In the genomic region with DNA sequence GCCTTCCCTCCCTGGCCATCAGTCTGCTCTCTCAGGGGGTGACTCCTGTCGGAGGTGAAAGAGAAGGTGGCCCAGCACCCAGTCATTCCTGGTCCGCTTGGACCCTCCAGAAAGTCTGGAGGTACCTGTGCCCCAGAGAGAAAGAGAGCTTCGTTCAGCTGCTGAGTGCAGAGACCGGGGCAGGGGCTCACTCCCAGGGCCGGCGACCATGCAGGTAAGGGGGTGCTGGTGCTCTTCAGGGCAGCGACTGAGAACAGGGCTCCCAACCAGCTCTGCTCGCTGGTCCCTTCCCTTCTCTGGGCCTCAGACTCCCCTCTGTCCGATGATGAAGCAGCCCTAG, we compare ENCODE assay signal across 17 cellular contexts. TPM values are rescaled to one million over a fixed set of nuclear protein-coding genes. Genes with fewer than 3 reads are reported as not detected.
A peak's percentile ranks its signal among the peaks of the same experiment; 100 is the strongest.
DNase-seq lines count a peak whose midpoint lies in the region; ATAC-seq and TF ChIP-seq lines count a peak whose summit lies in the region.
"Had no signal": no experiment of that assay in that cellular context is flagged by ENCODE, and none has a peak within 500 bp of the region (broad histone marks: within the 10 kb centered on the region; RNA-seq: fewer than 3 reads in every experiment).

No MANE protein-coding gene starts in this region.

- DNase-seq in ascending aorta (ENCODE audit: low spot score in 2 of 2) (no peak), right atrium auricular region (ENCODE audit: low spot score) (no peak), psoas muscle (no peak), upper lobe of left lung (no peak), NCI-H2227 treated with DMSO at 0.1 percent for 48 hours (lab: John Stamatoyannopoulos, UW) (no peak), CD14-positive monocyte (ENCODE audit: low spot score) (no peak)
- DNase-seq in stimulated activated CD8-positive, alpha-beta memory T cell treated with anti-CD3 and anti-CD28 coated beads, Interleukin-4, amount 100 ng/mL, for 48 hours = no peak
- DNase-seq: activated B cell treated with CpG ODN at 0.5 μM for 24 hours; activated effector memory CD4-positive, alpha-beta T cell treated with Interleukin-2 at 50 U/mL for 16 hours; C1 segment of cervical spinal cord; DMS79 treated with DMSO at 0.1 percent for 48 hours; foreskin keratinocyte; mesendoderm; NCI-H1105 treated with DMSO at 0.1 percent for 48 hours; SHP77; stimulated activated naive CD8-positive, alpha-beta T cell treated with anti-CD3 and anti-CD28 coated beads, Interleukin-15, Interleukin-2, amounts not matched to agents 100 U/mL and 50 U/mL, for 24 hours had no signal

- H3K9me3 ChIP-seq in ascending aorta (no peaks in the 10 kb centered on the region), right atrium auricular region (no peaks in the 10 kb centered on the region), psoas muscle (no peaks in the 10 kb centered on the region), upper lobe of left lung (no peaks in the 10 kb centered on the region)

- H3K4me1 Mint-ChIP-seq in CD14-positive monocyte = peaks cover 20% of the 10 kb centered on the region

- peaks cover 0 to 2% of the 10 kb centered on the region in 2 donors for H3K36me3 ChIP-seq in ascending aorta
- no peaks in the 10 kb centered on the region for H3K36me3 ChIP-seq in right atrium auricular region
- H3K36me3 ChIP-seq in psoas muscle (ENCODE audit: insufficient read depth in 1 of 2, low read depth in 1 of 2) = no peaks in the 10 kb centered on the region
- no peaks in the 10 kb centered on the region for H3K36me3 ChIP-seq in upper lobe of left lung

- peak overlapping the region; percentile 94 to 96 for H3K27ac ChIP-seq in ascending aorta
- peak overlapping the region; percentile 91 to 94 for H3K27ac ChIP-seq in right atrium auricular region
- H3K27ac ChIP-seq in psoas muscle = peak overlapping the region; percentile 87
- H3K27ac ChIP-seq in upper lobe of left lung = peak overlapping the region; percentile 68 to 81 (median 72)
- H3K27ac ChIP-seq: foreskin keratinocyte had no signal

- peaks cover 0 to 3% (median 0%) of the 10 kb centered on the region in 3 donors for H3K27me3 Mint-ChIP-seq in CD14-positive monocyte (ENCODE audit: low read depth in 3 of 3)

- WGBS in psoas muscle, 3 donors = 83 to 89% (median 86%) methylated on average over 8 to 9 of the region's 9 CpGs
- 93 to 97% methylated on average over 5 to 9 of the region's 9 CpGs for WGBS in upper lobe of left lung, 2 donors

- H3K36me3 Mint-ChIP-seq in CD14-positive monocyte = no peaks in the 10 kb centered on the region

- TF ChIP-seq CTCF in ascending aorta (IDR thresholded peaks at IDR 0.05) = no peak
- no peak for TF ChIP-seq CTCF in right atrium auricular region (IDR thresholded peaks at IDR 0.05)
- TF ChIP-seq CTCF in psoas muscle (IDR thresholded peaks at IDR 0.05) = no peak
- TF ChIP-seq CTCF in upper lobe of left lung (IDR thresholded peaks at IDR 0.05) = no peak
- TF ChIP-seq CTCF in CD14-positive monocyte (IDR thresholded peaks at IDR 0.05) = no peak

- H3K27ac Mint-ChIP-seq in CD14-positive monocyte = no peak overlapping the region
- H3K27ac Mint-ChIP-seq: activated B cell treated with CpG ODN at 0.5 μM for 24 hours; T-helper 1 cell treated with Interleukin-12 subunit alpha and Interleukin-12 subunit beta and Interleukin-4 antibody, amounts not matched to agents 30 μg/mL and 1 μg/mL, for 36 hours had no signal

- TF ChIP-seq POLR2A in upper lobe of left lung (IDR thresholded peaks at IDR 0.05) = no peak

- H3K4me3 ChIP-seq in ascending aorta = no peak overlapping the region
- no peak overlapping the region for H3K4me3 ChIP-seq in right atrium auricular region
- H3K4me3 ChIP-seq in psoas muscle = no peak overlapping the region
- H3K4me3 ChIP-seq in upper lobe of left lung = no peak overlapping the region

- no peaks in the 10 kb centered on the region for H3K9me3 Mint-ChIP-seq in CD14-positive monocyte
- H3K9me3 Mint-ChIP-seq: activated B cell treated with CpG ODN at 0.5 μM for 24 hours; T-helper 1 cell treated with Interleukin-12 subunit alpha and Interleukin-12 subunit beta and Interleukin-4 antibody, amounts not matched to agents 30 μg/mL and 1 μg/mL, for 36 hours had no signal

- peaks cover 70 to 100% of the 10 kb centered on the region in 2 donors for H3K4me1 ChIP-seq in ascending aorta
- peaks cover 0 to 100% of the 10 kb centered on the region in 2 donors for H3K4me1 ChIP-seq in right atrium auricular region
- peaks cover 76% of the 10 kb centered on the region for H3K4me1 ChIP-seq in psoas muscle
- H3K4me1 ChIP-seq in upper lobe of left lung = peaks cover 67 to 78% (median 76%) of the 10 kb centered on the region in 4 donors
- H3K4me1 ChIP-seq: foreskin keratinocyte had no signal

- ATAC-seq in psoas muscle (no peak), upper lobe of left lung (ENCODE audit: low FRiP score in 2 of 2) (no peak)
- ATAC-seq: foreskin keratinocyte; stimulated activated naive CD8-positive, alpha-beta T cell treated with anti-CD3 and anti-CD28 coated beads, Interleukin-15, Interleukin-2, amounts not matched to agents 100 U/mL and 50 U/mL, for 24 hours had no signal

- no peak overlapping the region for H3K4me3 Mint-ChIP-seq in CD14-positive monocyte
- H3K4me3 Mint-ChIP-seq: activated B cell treated with CpG ODN at 0.5 μM for 24 hours; T-helper 1 cell treated with Interleukin-12 subunit alpha and Interleukin-12 subunit beta and Interleukin-4 antibody, amounts not matched to agents 30 μg/mL and 1 μg/mL, for 36 hours had no signal

- no peak for TF ChIP-seq EP300 in upper lobe of left lung (IDR thresholded peaks at IDR 0.05)

- H3K27me3 ChIP-seq in ascending aorta (no peaks in the 10 kb centered on the region), right atrium auricular region (no peaks in the 10 kb centered on the region), psoas muscle (ENCODE audit: insufficient read depth in 3 of 3, low read length in 2 of 3) (no peaks in the 10 kb centered on the region), upper lobe of left lung (no peaks in the 10 kb centered on the region)
- H3K27me3 ChIP-seq: foreskin keratinocyte had no signal

- intact Hi-C loops in ascending aorta (cut with DNase I) = loop anchor here (2.0 to 10.0 kb wide), 2 partner anchors 32 to 1658 kb away; no protein-coding TSS in a partner anchor
- intact Hi-C loops in psoas muscle (cut with DNase I) = no loop called here
- intact Hi-C loops in CD14-positive monocyte (cut with micrococcal nuclease) = no loop called here

RNA-seq across cellular contexts. Expression of a gene that starts 30.1 kb away (rescaled TPM):
- total RNA-seq in ascending aorta = 1,294 TPM
- 100 to 1,000 TPM; 424 to 557 TPM for total RNA-seq in right atrium auricular region
- total RNA-seq in psoas muscle = 100 to 1,000 TPM; 102 to 168 (median 135) TPM
- polyA plus RNA-seq in psoas muscle = 10 to 100 TPM; 24.5 to 74.8 (median 43.8) TPM
- 100 to 1,000 TPM; 104 to 433 (median 227) TPM for total RNA-seq in upper lobe of left lung
- not detected for polyA plus RNA-seq in CD14-positive monocyte
